9 cellular contexts compared by ENCODE assay signal in genomic region chr6:11363881-11364576, GRCh38.
DNase-seq lines count a peak whose midpoint lies in the region; ATAC-seq lines count a peak whose summit lies in the region.
"Had no signal": no experiment of that assay in that cellular context is flagged by ENCODE, and none has a peak within 500 bp of the region (broad histone marks: within the 10 kb centered on the region; RNA-seq: fewer than 3 reads in every experiment).

No MANE protein-coding gene starts in this region.

- peak; percentile 28 for ATAC-seq in HG03378 (IDR thresholded peaks at IDR 0.05; ENCODE audit: unreplicated experiment)
- ATAC-seq: GM23338 had no signal

- peak; percentile 43 for DNase-seq in activated T-cell treated with anti-CD3 and anti-CD28 coated beads for 48 hours (ENCODE audit: low read depth)
- DNase-seq in kidney glomerular epithelial cell (lab: John Stamatoyannopoulos, UW), result peak; percentile 62
- peak; percentile 45 for DNase-seq in stimulated activated CD8-positive, alpha-beta memory T cell treated with anti-CD3 and anti-CD28 coated beads, Interleukin-15, amount 100 ng/mL, for 48 hours (ENCODE audit: low read depth in 2 of 2)
- DNase-seq in SKM-1 treated with dmso at 0.1 percent for 144 hours (lab: John Stamatoyannopoulos, UW; ENCODE audit: unreplicated experiment), result no peak
- no peak for DNase-seq in HK-2 (ENCODE audit: unreplicated experiment)
- DNase-seq in T1000 (lab: John Stamatoyannopoulos, UW), result no peak
- DNase-seq in midbrain (lab: John Stamatoyannopoulos, UW), result no peak

Comparison
In these comparisons a context has a peak if more than half of its experiments do, and no peak if none do; other contexts are left out.
1. DNase-seq: peak in activated T-cell treated with anti-CD3 and anti-CD28 coated beads for 48 hours (single experiment), kidney glomerular epithelial cell (single experiment) and stimulated activated CD8-positive, alpha-beta memory T cell treated with anti-CD3 and anti-CD28 coated beads, Interleukin-15, amount 100 ng/mL, for 48 hours (2 of 2); none in SKM-1 treated with dmso at 0.1 percent for 144 hours (single experiment), HK-2 (single experiment), T1000 (single experiment) and midbrain (single experiment).